23 cellular contexts compared by ENCODE assay signal in the genomic region with DNA sequence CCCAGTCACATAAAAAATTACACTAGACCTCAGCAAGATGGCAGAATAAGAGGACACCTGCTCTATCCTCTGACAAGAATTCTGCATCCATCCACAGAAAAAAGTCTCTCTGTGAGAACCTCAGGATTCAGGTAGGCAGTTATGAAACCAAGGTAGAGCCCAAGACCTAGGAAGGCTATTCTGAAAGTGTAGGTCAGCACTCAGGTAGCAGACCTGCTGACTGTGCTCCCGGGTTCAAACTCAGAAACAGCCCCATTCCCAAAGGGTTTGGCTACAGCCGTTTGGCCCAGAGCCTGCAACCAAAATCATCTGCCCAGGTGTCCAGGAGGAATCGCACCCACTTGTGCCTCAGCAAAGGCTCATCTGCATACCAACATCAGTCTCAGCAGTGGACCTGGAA.
"Had no signal": no experiment of that assay in that cellular context is flagged by ENCODE, and none has a peak within 500 bp of the region (broad histone marks: within the 10 kb centered on the region; RNA-seq: fewer than 3 reads in every experiment).

No MANE protein-coding gene starts in this region.

- H3K9me3 ChIP-seq: breast epithelium, esophagus muscularis mucosa, left lung, ovary, prostate gland, transverse colon, uterus had no signal

- H3K27ac ChIP-seq: breast epithelium, coronary artery, esophagus muscularis mucosa, hepatocyte, left lung, ovary, prostate gland, transverse colon, uterus had no signal

- H3K36me3 ChIP-seq: breast epithelium, esophagus muscularis mucosa, left lung, ovary, prostate gland, transverse colon, uterus had no signal

- H3K27me3 Mint-ChIP-seq: activated B cell treated with CpG ODN at 0.5 μM for 24 hours; activated CD4-positive, alpha-beta T cell treated with anti-CD3 and anti-CD28 coated beads for 36 hours; activated naive CD8-positive, alpha-beta T cell treated with anti-CD3 and anti-CD28 coated beads for 36 hours; stimulated activated naive B cell treated with anti-CD40 and anti-IgM and Interleukin-4, amounts not matched to agents 10 μg/mL and 1 μg/mL and 100 μg/mL, for 72 hours had no signal

- H3K4me3 ChIP-seq: breast epithelium, coronary artery, esophagus muscularis mucosa, hepatocyte, left lung, lung, ovary, prostate gland, transverse colon, uterus had no signal

- H3K36me3 Mint-ChIP-seq: natural killer cell had no signal

- H3K27ac Mint-ChIP-seq: activated B cell treated with CpG ODN at 0.5 μM for 24 hours; activated CD4-positive, alpha-beta T cell treated with anti-CD3 and anti-CD28 coated beads for 36 hours; activated naive CD8-positive, alpha-beta T cell treated with anti-CD3 and anti-CD28 coated beads for 36 hours; stimulated activated naive B cell treated with anti-CD40 and anti-IgM and Interleukin-4, amounts not matched to agents 10 μg/mL and 1 μg/mL and 100 μg/mL, for 72 hours had no signal

- ATAC-seq: activated CD4-positive, alpha-beta T cell treated with anti-CD3 and anti-CD28 coated beads for 36 hours; left lung; natural killer cell; stimulated activated naive B cell treated with anti-CD40 and anti-IgM and Interleukin-4, amounts not matched to agents 10 μg/mL and 1 μg/mL and 100 μg/mL, for 72 hours had no signal

- H2AFZ ChIP-seq: hepatocyte had no signal

- DNase-seq: activated B cell treated with CpG ODN at 0.5 μM for 24 hours; activated CD4-positive, alpha-beta T cell treated with anti-CD3 and anti-CD28 coated beads for 36 hours; activated CD4-positive, alpha-beta T cell treated with anti-CD3 and anti-CD28 coated beads, Interleukin-2, amount 50 U/mL, for 4 hours; activated naive CD4-positive, alpha-beta T cell treated with Interleukin-2 at 50 U/mL for 16 hours; activated naive CD8-positive, alpha-beta T cell treated with anti-CD3 and anti-CD28 coated beads for 36 hours; activated T-cell treated with anti-CD3 and anti-CD28 coated beads, Interleukin-2, amount 50 U/mL, for 48 hours; cerebellar nuclear complex; glutamatergic neuron; immature natural killer cell; left lung; natural killer cell; ovary; stimulated activated CD4-positive, alpha-beta T cell treated with anti-CD3 and anti-CD28 coated beads, Interleukin-2, amount 100 ng/mL, for 48 hours; stimulated activated CD8-positive, alpha-beta memory T cell treated with anti-CD3 and anti-CD28 coated beads, Interleukin-4, amount 100 ng/mL, for 48 hours; stimulated activated naive B cell treated with anti-CD40 and anti-IgM and Interleukin-4, amounts not matched to agents 10 μg/mL and 1 μg/mL and 100 μg/mL, for 72 hours; transverse colon; uterus had no signal

- H3K4me2 ChIP-seq: hepatocyte had no signal

- H3K27me3 ChIP-seq: breast epithelium, esophagus muscularis mucosa, hepatocyte, left lung, ovary, transverse colon, uterus had no signal

- H3K4me1 ChIP-seq: breast epithelium, left lung, prostate gland, uterus had no signal

- H3K9me3 Mint-ChIP-seq: immature natural killer cell, natural killer cell had no signal

- H3K4me3 Mint-ChIP-seq: activated B cell treated with CpG ODN at 0.5 μM for 24 hours; activated CD4-positive, alpha-beta T cell treated with anti-CD3 and anti-CD28 coated beads for 36 hours; activated naive CD8-positive, alpha-beta T cell treated with anti-CD3 and anti-CD28 coated beads for 36 hours; immature natural killer cell; natural killer cell; stimulated activated naive B cell treated with anti-CD40 and anti-IgM and Interleukin-4, amounts not matched to agents 10 μg/mL and 1 μg/mL and 100 μg/mL, for 72 hours had no signal
